In genomic region chr11:124934862-124935547, GRCh38 we compare ENCODE assay signal across 15 cellular contexts. TPM values are rescaled to one million over a fixed set of nuclear protein-coding genes. Genes with fewer than 3 reads are reported as not detected.
DNase-seq lines count a peak whose midpoint lies in the region; ATAC-seq and TF ChIP-seq lines count a peak whose summit lies in the region.
"Had no signal": no experiment of that assay in that cellular context is flagged by ENCODE, and none has a peak within 500 bp of the region (broad histone marks: within the 10 kb centered on the region; RNA-seq: fewer than 3 reads in every experiment).

No MANE protein-coding gene starts in this region.

- H3K27me3 Mint-ChIP-seq in GM23338 (ENCODE audit: insufficient read depth, low read depth, poor library complexity), result peaks cover 4% of the 10 kb centered on the region
- H3K27me3 Mint-ChIP-seq: stimulated activated naive CD8-positive, alpha-beta T cell treated with anti-CD3 and anti-CD28 coated beads, Interleukin-15, amount 100 ng/mL, for 72 hours had no signal

- no peak for ATAC-seq in GM23338
- no peak for ATAC-seq in HG03571 (IDR thresholded peaks at IDR 0.05; ENCODE audit: unreplicated experiment)
- ATAC-seq: activated CD8-positive, alpha-beta memory T cell treated with anti-CD3 and anti-CD28 coated beads, Interleukin-2, amount 10 ng/mL, durations not matched to agents 7 days and 5 days; body of pancreas; stimulated activated naive CD8-positive, alpha-beta T cell treated with anti-CD3 and anti-CD28 coated beads, Interleukin-15, amount 100 ng/mL, for 72 hours had no signal

- H3K9ac ChIP-seq in smooth muscle cell (ENCODE audit: low read depth), result no peak overlapping the region

- H3K79me2 ChIP-seq in GM23338 (replicated peaks; ENCODE audit: insufficient read depth) (no peaks in the 10 kb centered on the region), smooth muscle cell (ENCODE audit: low read depth) (no peaks in the 10 kb centered on the region)

- H3F3A ChIP-seq in GM23338 (replicated peaks; ENCODE audit: low read depth) (no peaks in the 10 kb centered on the region), smooth muscle cell (ENCODE audit: low read depth) (no peaks in the 10 kb centered on the region)

- H3K9me3 ChIP-seq in smooth muscle cell (replicated peaks; ENCODE audit: low read depth) (no peaks in the 10 kb centered on the region), thyroid gland (no peaks in the 10 kb centered on the region), SJCRH30 (replicated peaks) (no peaks in the 10 kb centered on the region)
- H3K9me3 ChIP-seq: body of pancreas had no signal

- no peaks in the 10 kb centered on the region for H3K9me3 Mint-ChIP-seq in GM23338
- H3K9me3 Mint-ChIP-seq: stimulated activated naive CD8-positive, alpha-beta T cell treated with anti-CD3 and anti-CD28 coated beads, Interleukin-15, amount 100 ng/mL, for 72 hours had no signal

- H3K36me3 ChIP-seq in GM23338 (ENCODE audit: insufficient read depth) (no peaks in the 10 kb centered on the region), smooth muscle cell (ENCODE audit: low read depth) (no peaks in the 10 kb centered on the region), thyroid gland (no peaks in the 10 kb centered on the region), SJCRH30 (no peaks in the 10 kb centered on the region)

- H3K27ac ChIP-seq in GM23338 (ENCODE audit: low read depth) (no peak overlapping the region), smooth muscle cell (ENCODE audit: low read depth) (no peak overlapping the region), thyroid gland (no peak overlapping the region), SJCRH30 (no peak overlapping the region)
- H3K27ac ChIP-seq: body of pancreas had no signal

- no peak overlapping the region for H3K4me3 Mint-ChIP-seq in GM23338
- H3K4me3 Mint-ChIP-seq: activated CD8-positive, alpha-beta memory T cell treated with anti-CD3 and anti-CD28 coated beads, Interleukin-2, amount 10 ng/mL, durations not matched to agents 7 days and 5 days; stimulated activated naive CD8-positive, alpha-beta T cell treated with anti-CD3 and anti-CD28 coated beads, Interleukin-15, amount 100 ng/mL, for 72 hours had no signal

- H2AFZ ChIP-seq in GM23338 (no peak overlapping the region), smooth muscle cell (ENCODE audit: low read depth) (no peak overlapping the region)

- no peak overlapping the region for H3K27ac Mint-ChIP-seq in GM23338
- H3K27ac Mint-ChIP-seq: activated CD8-positive, alpha-beta memory T cell treated with anti-CD3 and anti-CD28 coated beads, Interleukin-2, amount 10 ng/mL, durations not matched to agents 7 days and 5 days; stimulated activated naive CD8-positive, alpha-beta T cell treated with anti-CD3 and anti-CD28 coated beads, Interleukin-15, amount 100 ng/mL, for 72 hours had no signal

- 63% methylated on average over 4 of the region's 4 CpGs for WGBS in smooth muscle cell (ENCODE audit: low lambda C conversion rate)
- WGBS in thyroid gland, 2 donors, result 68 to 69% methylated on average over 4 of the region's 4 CpGs

- H3K4me1 ChIP-seq in GM23338 (ENCODE audit: insufficient read depth), result no peaks in the 10 kb centered on the region
- peaks cover 18% of the 10 kb centered on the region for H3K4me1 ChIP-seq in smooth muscle cell (ENCODE audit: low read depth)
- no peaks in the 10 kb centered on the region for H3K4me1 ChIP-seq in thyroid gland
- H3K4me1 ChIP-seq in SJCRH30, result no peaks in the 10 kb centered on the region
- H3K4me1 ChIP-seq: body of pancreas had no signal

- H3K4me3 ChIP-seq in GM23338 (no peak overlapping the region), fibroblast of villous mesenchyme (ENCODE audit: low read depth, low read length) (no peak overlapping the region), smooth muscle cell (no peak overlapping the region), thyroid gland (replicated peaks in 1 of 3) (no peak overlapping the region), SJCRH30 (no peak overlapping the region)
- H3K4me3 ChIP-seq: body of pancreas had no signal

- DNase-seq in GM23338 (ENCODE audit: low spot score) (peak; percentile 21), amniotic epithelial cell (ENCODE audit: low read depth) (peak; percentile 89), fibroblast of villous mesenchyme (ENCODE audit: low read depth) (peak; percentile 87), smooth muscle cell (lab: John Stamatoyannopoulos, UW; ENCODE audit: unreplicated experiment) (no peak), thyroid gland (no peak), SJCRH30 (no peak)
- DNase-seq in activated CD4-positive, alpha-beta T cell treated with anti-CD3 and anti-CD28 coated beads, Interleukin-2, amount 50 U/mL, for 48 hours, result no peak
- DNase-seq: activated CD8-positive, alpha-beta memory T cell treated with anti-CD3 and anti-CD28 coated beads, Interleukin-2, amount 10 ng/mL, durations not matched to agents 7 days and 5 days; body of pancreas; GDM1; H7; NCI-H1417; stimulated activated naive CD8-positive, alpha-beta T cell treated with anti-CD3 and anti-CD28 coated beads, Interleukin-15, amount 100 ng/mL, for 72 hours had no signal

- H3K9me2 ChIP-seq in GM23338 (ENCODE audit: insufficient read depth), result no peaks in the 10 kb centered on the region

- H4K20me1 ChIP-seq in GM23338 (replicated peaks; ENCODE audit: insufficient read depth) (no peaks in the 10 kb centered on the region), smooth muscle cell (ENCODE audit: low read depth) (no peaks in the 10 kb centered on the region)

- intact Hi-C loops in thyroid gland (cut with DNase I), result no loop called here

- no peak overlapping the region for H3K4me2 ChIP-seq in GM23338
- H3K4me2 ChIP-seq in smooth muscle cell, result peak overlapping the region; percentile 33

- H3K27me3 ChIP-seq in GM23338 (ENCODE audit: insufficient read depth) (peaks cover 11% of the 10 kb centered on the region; the same call in 1 of the 2 replicates), smooth muscle cell (ENCODE audit: low read depth) (peaks cover 13% of the 10 kb centered on the region), thyroid gland (no peaks in the 10 kb centered on the region), SJCRH30 (no peaks in the 10 kb centered on the region)
- H3K27me3 ChIP-seq: body of pancreas had no signal

- H3K36me3 Mint-ChIP-seq in GM23338 (ENCODE audit: low read depth), result no peaks in the 10 kb centered on the region
- H3K36me3 Mint-ChIP-seq: activated CD8-positive, alpha-beta memory T cell treated with anti-CD3 and anti-CD28 coated beads, Interleukin-2, amount 10 ng/mL, durations not matched to agents 7 days and 5 days had no signal

- H3K4me1 Mint-ChIP-seq in GM23338, result no peaks in the 10 kb centered on the region

- no peak for TF ChIP-seq POLR2A in thyroid gland (IDR thresholded peaks at IDR 0.05)

- peak; percentile 41 to 46 for TF ChIP-seq CTCF in GM23338 (conservative IDR thresholded peaks at IDR 0.05; ENCODE audit: low read depth in 2 of 2)
- peak; percentile 14 for TF ChIP-seq CTCF in fibroblast of villous mesenchyme (IDR thresholded peaks at IDR 0.05; ENCODE audit: insufficient read depth, low read depth, low read length)
- no peak for TF ChIP-seq CTCF in smooth muscle cell (IDR thresholded peaks at IDR 0.05; ENCODE audit: borderline replicate concordance, insufficient read depth, poor library complexity, severe bottlenecking)
- TF ChIP-seq CTCF in thyroid gland (IDR thresholded peaks at IDR 0.05), result no peak

TF ChIP-seq in GM23338, 12 proteins besides CTCF, POLR2A, EP300 and RAD21:
- no peak for TF ChIP-seq ZNF331 (CRISPR knock-in tag; IDR thresholded peaks at IDR 0.05; ENCODE audit: low read depth)
- TF ChIP-seq ZNF114 (CRISPR knock-in tag; IDR thresholded peaks at IDR 0.05), result no peak
- TF ChIP-seq NANOG (IDR thresholded peaks at IDR 0.05; ENCODE audit: borderline replicate concordance), result no peak
- TF ChIP-seq JUNB (IDR thresholded peaks at IDR 0.05; ENCODE audit: unreplicated experiment), result no peak

RNA-seq across cellular contexts. Expression of gene HEPACAM, which starts 0.8 kb away (rescaled TPM):
- 0.17 TPM in 1 of 2 replicates, not detected in the other for total RNA-seq in GM23338 (2014; rRNA removed; shearing (Covaris generic))
- polyA plus RNA-seq in GM23338 (2016; fragmentation: Nextera tagmentation; extraction: Ambion mirVana), result not detected in 2 replicates
- under 0.01 and 0.86 TPM in 2 replicates for total RNA-seq in fibroblast of villous mesenchyme
- total RNA-seq in smooth muscle cell, result not detected in 2 replicates
- polyA plus RNA-seq in smooth muscle cell, result not detected in 2 replicates
- 1 to 10 TPM in 1 of 4 donors, under 1 TPM in 2, not detected in 1; 0.27 to 1.1 (median 0.45) TPM for total RNA-seq in thyroid gland
- 0.05 TPM in 1 of 2 replicates, not detected in the other for total RNA-seq in SJCRH30 (2014; rRNA removed; shearing (Covaris generic))
- total RNA-seq: activated CD8-positive, alpha-beta memory T cell treated with anti-CD3 and anti-CD28 coated beads, Interleukin-2, amount 10 ng/mL, durations not matched to agents 7 days and 5 days; H7; T-helper 2 cell treated with Interferon-gamma antibody and Interleukin-4, amounts not matched to agents 100 ng/mL and 5 ng/mL, for 36 hours had no signal

RNA-seq across cellular contexts. Expression of gene HEPN1, which starts 16.0 kb away (rescaled TPM):
- total RNA-seq in GM23338 (2014; rRNA removed; shearing (Covaris generic)), result not detected in 2 replicates
- polyA plus RNA-seq in GM23338 (2016; fragmentation: Nextera tagmentation; extraction: Ambion mirVana) (not detected in 2 replicates), smooth muscle cell (not detected in 2 replicates)
- total RNA-seq in fibroblast of villous mesenchyme (not detected in 2 replicates), smooth muscle cell (not detected in 2 replicates), thyroid gland (not detected)
- total RNA-seq in SJCRH30 (2014; rRNA removed; shearing (Covaris generic)), result not detected in 2 replicates
- total RNA-seq: activated CD8-positive, alpha-beta memory T cell treated with anti-CD3 and anti-CD28 coated beads, Interleukin-2, amount 10 ng/mL, durations not matched to agents 7 days and 5 days; body of pancreas; H7; T-helper 2 cell treated with Interferon-gamma antibody and Interleukin-4, amounts not matched to agents 100 ng/mL and 5 ng/mL, for 36 hours had no signal

RNA-seq across cellular contexts. Expression of gene CCDC15, which starts 19.0 kb away (rescaled TPM):
- total RNA-seq in GM23338 (2014; rRNA removed; shearing (Covaris generic)), result 3.3 and 8.0 TPM in 2 replicates
- polyA plus RNA-seq in GM23338 (2016; fragmentation: Nextera tagmentation; extraction: Ambion mirVana) (1.8 and 2.9 TPM in 2 replicates), smooth muscle cell (1.2 and 1.9 TPM in 2 replicates)
- total RNA-seq in fibroblast of villous mesenchyme (2.6 and 3.5 TPM in 2 replicates), smooth muscle cell (2.7 and 4.0 TPM in 2 replicates), thyroid gland (1 to 10 TPM in 2 of 4 donors, under 1 TPM in 2; 0.33 to 2.8 (median 1.1) TPM)
- 10.2 and 11.5 TPM in 2 replicates for total RNA-seq in SJCRH30 (2014; rRNA removed; shearing (Covaris generic))

RNA-seq across cellular contexts. Expression of gene ROBO4, which starts 37.3 kb away (rescaled TPM):
- not detected in 2 replicates for total RNA-seq in GM23338 (2014; rRNA removed; shearing (Covaris generic))
- polyA plus RNA-seq in GM23338 (2016; fragmentation: Nextera tagmentation; extraction: Ambion mirVana) (0.28 TPM in 1 of 2 replicates, not detected in the other), smooth muscle cell (0.06 and 0.40 TPM in 2 replicates)
- total RNA-seq in fibroblast of villous mesenchyme (under 0.01 and 0.86 TPM in 2 replicates), smooth muscle cell (not detected in 2 replicates), thyroid gland (10 to 100 TPM; 12.3 to 47.6 (median 32.6) TPM)
- total RNA-seq in SJCRH30 (2014; rRNA removed; shearing (Covaris generic)), result 0.10 and 0.22 TPM in 2 replicates
- total RNA-seq: activated CD8-positive, alpha-beta memory T cell treated with anti-CD3 and anti-CD28 coated beads, Interleukin-2, amount 10 ng/mL, durations not matched to agents 7 days and 5 days; H7 had no signal

Comparison
In these comparisons a context has a peak if more than half of its experiments do, and no peak if none do; other contexts are left out.
1. DNase-seq: peak in GM23338 (single experiment), amniotic epithelial cell (single experiment) and fibroblast of villous mesenchyme (single experiment); none in smooth muscle cell (single experiment), activated CD4-positive, alpha-beta T cell treated with anti-CD3 and anti-CD28 coated beads, Interleukin-2, amount 50 U/mL, for 48 hours (0 of 2), thyroid gland (0 of 2) and SJCRH30 (0 of 2).
2. CTCF ChIP-seq: peak in GM23338 (2 of 2) and fibroblast of villous mesenchyme (single experiment); none in smooth muscle cell (single experiment) and thyroid gland (0 of 6).